14 cellular contexts compared by ENCODE assay signal in the genomic region with DNA sequence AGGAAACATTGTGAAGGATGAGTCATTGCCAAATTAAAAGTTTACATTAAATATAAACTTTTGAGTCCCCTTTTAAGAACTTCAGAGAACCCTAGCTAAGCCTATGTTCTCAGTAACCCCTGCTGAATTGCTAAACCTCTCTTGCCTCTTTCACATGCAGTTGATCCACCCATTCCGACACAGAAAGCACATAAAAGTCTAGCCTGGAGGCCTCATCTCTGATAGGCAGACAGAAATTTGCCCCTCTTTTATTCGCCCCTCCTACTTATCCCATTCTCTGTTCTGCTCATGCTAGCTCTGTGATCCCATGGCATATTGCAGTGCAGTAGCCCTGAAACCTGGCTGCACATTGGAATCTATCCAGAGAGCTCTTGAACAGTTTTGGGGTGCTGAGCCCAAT. TPM values are rescaled to one million over a fixed set of nuclear protein-coding genes. Genes with fewer than 3 reads are reported as not detected.
"Had no signal": no experiment of that assay in that cellular context is flagged by ENCODE, and none has a peak within 500 bp of the region (broad histone marks: within the 10 kb centered on the region; RNA-seq: fewer than 3 reads in every experiment).

No MANE protein-coding gene starts in this region.

- H3K27ac Mint-ChIP-seq: activated CD4-positive, alpha-beta T cell treated with anti-CD3 and anti-CD28 coated beads, Interleukin-2, amount 10 ng/mL, durations not matched to agents 7 days and 5 days; activated T-helper 1 cell treated with anti-CD3 and anti-CD28 coated beads, Interleukin-12 subunit alpha, Interleukin-12 subunit beta, Interleukin-2, Interleukin-4 antibody, amounts not matched to agents 30 ng/mL and 10 ng/mL and 1 ng/mL, durations not matched to agents 14 hours and 24 hours and 36 hours; stimulated activated memory B cell treated with anti-CD40 and anti-IgM and Interleukin-4, amounts not matched to agents 10 μg/mL and 1 μg/mL and 100 μg/mL, for 72 hours; T-helper 2 cell treated with Interferon-gamma antibody and Interleukin-4, amounts not matched to agents 5 μg/mL and 100 μg/mL, for 36 hours had no signal

- H3K4me1 ChIP-seq: parathyroid adenoma, suprapubic skin, upper lobe of left lung had no signal

- H3K36me3 ChIP-seq: neutrophil, suprapubic skin, upper lobe of left lung had no signal

- H3K4me3 Mint-ChIP-seq: activated CD4-positive, alpha-beta T cell treated with anti-CD3 and anti-CD28 coated beads, Interleukin-2, amount 10 ng/mL, durations not matched to agents 7 days and 5 days; activated T-helper 1 cell treated with anti-CD3 and anti-CD28 coated beads, Interleukin-12 subunit alpha, Interleukin-12 subunit beta, Interleukin-2, Interleukin-4 antibody, amounts not matched to agents 30 ng/mL and 10 ng/mL and 1 ng/mL, durations not matched to agents 14 hours and 24 hours and 36 hours; naive B cell; stimulated activated memory B cell treated with anti-CD40 and anti-IgM and Interleukin-4, amounts not matched to agents 10 μg/mL and 1 μg/mL and 100 μg/mL, for 72 hours; T-helper 2 cell treated with Interferon-gamma antibody and Interleukin-4, amounts not matched to agents 5 μg/mL and 100 μg/mL, for 36 hours had no signal

- DNase-seq: activated CD4-positive, alpha-beta T cell treated with anti-CD3 and anti-CD28 coated beads, Interleukin-2, amount 10 ng/mL, durations not matched to agents 7 days and 5 days; activated naive CD4-positive, alpha-beta T cell; amniotic stem cell; hippocampal formation; mammary epithelial cell; naive B cell; upper lobe of left lung had no signal

- H3K4me3 ChIP-seq: suprapubic skin, upper lobe of left lung had no signal

- H3K9me3 ChIP-seq: neutrophil, suprapubic skin, upper lobe of left lung had no signal

- H3K27me3 ChIP-seq: neutrophil, suprapubic skin, upper lobe of left lung had no signal

- ATAC-seq: esophagus mucosa; stimulated activated memory B cell treated with anti-CD40 and anti-IgM and Interleukin-4, amounts not matched to agents 10 μg/mL and 1 μg/mL and 100 μg/mL, for 72 hours had no signal

- H2AFZ ChIP-seq: parathyroid adenoma had no signal

- H3K27me3 Mint-ChIP-seq: activated CD4-positive, alpha-beta T cell treated with anti-CD3 and anti-CD28 coated beads, Interleukin-2, amount 10 ng/mL, durations not matched to agents 7 days and 5 days had no signal

- H3K79me2 ChIP-seq: parathyroid adenoma had no signal

- H3K27ac ChIP-seq: neutrophil, parathyroid adenoma, suprapubic skin, upper lobe of left lung had no signal

RNA-seq across cellular contexts. Expression of a gene that starts 58.2 kb away (rescaled TPM):
- total RNA-seq: mammary epithelial cell had no signal
